In the genomic region with DNA sequence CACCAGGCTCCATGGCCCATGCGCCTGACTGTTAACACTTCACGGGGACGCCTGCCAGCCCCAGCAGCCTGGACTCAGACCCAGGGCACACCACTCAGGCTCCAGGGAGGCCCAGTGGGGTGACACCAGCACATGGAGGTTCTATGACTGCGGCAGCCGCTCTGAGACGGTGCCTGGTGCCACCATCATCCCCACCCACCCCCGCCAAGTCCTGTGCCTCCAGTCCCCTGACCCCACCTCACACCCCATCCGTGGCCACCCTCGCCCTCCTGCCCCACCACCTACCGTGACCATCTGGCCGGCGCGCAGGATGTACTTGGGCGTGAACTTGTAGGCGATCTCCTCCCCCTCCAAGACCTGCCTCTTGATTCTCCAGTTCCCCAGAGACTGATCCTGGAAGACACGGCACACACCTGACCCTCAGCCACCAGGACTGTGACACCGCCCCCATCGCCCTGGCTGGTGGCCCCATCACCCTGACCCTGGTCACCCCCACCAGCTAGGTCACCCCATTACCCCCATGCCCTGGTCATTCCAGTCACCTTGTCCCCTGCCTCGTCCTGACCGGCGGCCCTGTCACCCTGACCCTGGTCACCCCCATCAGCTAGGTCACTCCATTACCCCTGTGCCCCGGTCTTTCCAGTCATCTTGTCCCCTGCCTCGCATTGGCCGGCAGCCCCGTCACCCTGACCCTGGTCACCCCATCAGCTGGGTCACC, we compare ENCODE assay signal across 19 cellular contexts. TPM values are rescaled to one million over a fixed set of nuclear protein-coding genes. Genes with fewer than 3 reads are reported as not detected.
A peak's percentile ranks its signal among the peaks of the same experiment; 100 is the strongest.
DNase-seq lines count a peak whose midpoint lies in the region; ATAC-seq and TF ChIP-seq lines count a peak whose summit lies in the region.
"Had no signal": no experiment of that assay in that cellular context is flagged by ENCODE, and none has a peak within 500 bp of the region (broad histone marks: within the 10 kb centered on the region; RNA-seq: fewer than 3 reads in every experiment).

No MANE protein-coding gene starts in this region.

- H3K4me2 ChIP-seq in hepatocyte = no peak overlapping the region
- H3K4me2 ChIP-seq: GM23338 had no signal

- H3K4me1 ChIP-seq in right cardiac atrium (ENCODE audit: control insufficient read depth, insufficient read depth, low read length) = no peaks in the 10 kb centered on the region
- 0 out of 2 replicates have a peak, but pooled peaks cover 6% of the 10 kb centered on the region for H3K4me1 ChIP-seq in HEK293 (ENCODE audit: control insufficient read depth, insufficient read depth, low read length)
- peaks cover 5% of the 10 kb centered on the region for H3K4me1 ChIP-seq in hepatocyte (ENCODE audit: insufficient read depth)

- no peaks in the 10 kb centered on the region for H3K27me3 Mint-ChIP-seq in dendritic cell treated with granulocyte-macrophage colony-stimulating factor and Interleukin-4, amounts not matched to agents 40 ng/mL and 50 ng/mL, for 4 days
- H3K27me3 Mint-ChIP-seq: CD4-positive, alpha-beta memory T cell; IgD-negative memory B cell had no signal

- H2AFZ ChIP-seq in hepatocyte = no peak overlapping the region
- H2AFZ ChIP-seq: GM23338 had no signal

- no peak for ATAC-seq in right cardiac atrium
- ATAC-seq in Right ventricle myocardium superior (ENCODE audit: poor library complexity) = no peak
- ATAC-seq in HG02938 (IDR thresholded peaks at IDR 0.05; ENCODE audit: unreplicated experiment) = no peak
- ATAC-seq: GM23338, HepG2 had no signal

- peaks cover 79% of the 10 kb centered on the region for H3K36me3 Mint-ChIP-seq in dendritic cell treated with granulocyte-macrophage colony-stimulating factor and Interleukin-4, amounts not matched to agents 40 ng/mL and 50 ng/mL, for 4 days (ENCODE audit: low read depth)

- H3K27ac ChIP-seq in right cardiac atrium (ENCODE audit: low read length) (no peak overlapping the region), HEK293 (ENCODE audit: extremely low read depth, low read depth, low read length) (no peak overlapping the region), hepatocyte (no peak overlapping the region)

- H3K9me3 Mint-ChIP-seq in dendritic cell treated with granulocyte-macrophage colony-stimulating factor and Interleukin-4, amounts not matched to agents 40 ng/mL and 50 ng/mL, for 4 days = no peaks in the 10 kb centered on the region
- H3K9me3 Mint-ChIP-seq: CD14-positive monocyte; CD4-positive, alpha-beta memory T cell; HFFc6; IgD-negative memory B cell had no signal

- POLR2A ChIA-PET in HEK293 (lab: Yijun Ruan, JAX) = no interaction called here

- DNase-seq in right cardiac atrium (peak in 2 of 3 donors; percentile 48 to 60), Right ventricle myocardium superior (no peak), hepatocyte (ENCODE audit: low spot score) (no peak), DMS53 treated with DMSO at 0.1 percent for 48 hours (lab: John Stamatoyannopoulos, UW; ENCODE audit: unreplicated experiment) (no peak)
- DNase-seq: ACHN; BE2C; CD4-positive, alpha-beta memory T cell; DMS153; DMS79 treated with DMSO at 0.1 percent for 48 hours; GF-D8; HCEC 1CT; HFFc6 had no signal

- H3K4me3 Mint-ChIP-seq in dendritic cell treated with granulocyte-macrophage colony-stimulating factor and Interleukin-4, amounts not matched to agents 40 ng/mL and 50 ng/mL, for 4 days = no peak overlapping the region
- H3K4me3 Mint-ChIP-seq: CD14-positive monocyte; CD4-positive, alpha-beta memory T cell; GM23338; HFFc6; IgD-negative memory B cell had no signal

- H3K27ac Mint-ChIP-seq in dendritic cell treated with granulocyte-macrophage colony-stimulating factor and Interleukin-4, amounts not matched to agents 40 ng/mL and 50 ng/mL, for 4 days = peak overlapping the region; percentile 49
- H3K27ac Mint-ChIP-seq: GM23338, HFFc6 had no signal

- H3K4me3 ChIP-seq in right cardiac atrium (ENCODE audit: low read length) (no peak overlapping the region), HEK293 (ENCODE audit: low read depth, low read length) (no peak overlapping the region), hepatocyte (no peak overlapping the region)
- H3K4me3 ChIP-seq: GM23338 had no signal

- TF ChIP-seq CTCF in HEK293 (tag by site-specific recombination; IDR thresholded peaks at IDR 0.05) (no peak), hepatocyte (IDR thresholded peaks at IDR 0.05; ENCODE audit: poor library complexity) (no peak)

- intact Hi-C loops in right cardiac atrium (cut with DNase I) = no loop called here
- intact Hi-C loops in Right ventricle myocardium superior (cut with DNase I) = no loop called here
- intact Hi-C loops in dendritic cell treated with granulocyte-macrophage colony-stimulating factor and Interleukin-4, amounts not matched to agents 40 ng/mL and 50 ng/mL, for 4 days (cut with micrococcal nuclease) = no loop called here

- CTCF ChIA-PET in HEK293 (lab: Yijun Ruan, JAX) = no interaction called here

- no peaks in the 10 kb centered on the region for H3K9me3 ChIP-seq in right cardiac atrium (ENCODE audit: control insufficient read depth, low read length)
- no peaks in the 10 kb centered on the region for H3K9me3 ChIP-seq in HEK293 (ENCODE audit: control insufficient read depth, insufficient read depth, low read depth, low read length)
- H3K9me3 ChIP-seq in hepatocyte (ENCODE audit: low read depth) = no peaks in the 10 kb centered on the region
- H3K9me3 ChIP-seq: BE2C had no signal

- no peaks in the 10 kb centered on the region for H3K79me2 ChIP-seq in hepatocyte

- H3K4me1 Mint-ChIP-seq in dendritic cell treated with granulocyte-macrophage colony-stimulating factor and Interleukin-4, amounts not matched to agents 40 ng/mL and 50 ng/mL, for 4 days (ENCODE audit: low read depth) = peaks cover 7% of the 10 kb centered on the region

- no peaks in the 10 kb centered on the region for H4K20me1 ChIP-seq in hepatocyte (ENCODE audit: insufficient read depth, poor library complexity, severe bottlenecking)

- 95% methylated on average over 25 of the region's 25 CpGs for WGBS in right cardiac atrium
- WGBS in hepatocyte (ENCODE audit: low lambda C conversion rate, missing lambda C conversion rate) = 97% methylated on average over 20 of the region's 25 CpGs

- peaks cover 6 to 68% of the 10 kb centered on the region in 2 experiments; a peak in 2 of 3 replicates for H3K36me3 ChIP-seq in HEK293 (ENCODE audit: control insufficient read depth in 2 of 2, insufficient read depth in 1 of 2, low read length in 2 of 2)
- H3K36me3 ChIP-seq in hepatocyte (replicated peaks; ENCODE audit: insufficient read depth, low read depth) = no peaks in the 10 kb centered on the region

- no peaks in the 10 kb centered on the region for H3K27me3 ChIP-seq in right cardiac atrium (ENCODE audit: control insufficient read depth, insufficient read depth)
- H3K27me3 ChIP-seq in hepatocyte = no peaks in the 10 kb centered on the region
- H3K27me3 ChIP-seq: BE2C had no signal

- H3K9me2 ChIP-seq in hepatocyte (replicated peaks; ENCODE audit: insufficient read depth) = no peaks in the 10 kb centered on the region

TF ChIP-seq in HEK293, 187 proteins besides CTCF, POLR2A, EP300 and RAD21 (continues in another document):
- TF ChIP-seq ZNF830 (tag by site-specific recombination; IDR thresholded peaks at IDR 0.05; ENCODE audit: low read depth) (no peak), ZNF138 (tag by site-specific recombination; IDR thresholded peaks at IDR 0.05; ENCODE audit: borderline replicate concordance) (no peak), ZNF366 (tag by site-specific recombination; conservative IDR thresholded peaks at IDR 0.05) (no peak), ZNF501 (tag by site-specific recombination; IDR thresholded peaks at IDR 0.05) (no peak), GLI2 (tag by site-specific recombination; IDR thresholded peaks at IDR 0.05; ENCODE audit: borderline replicate concordance, low read depth) (no peak), BCL11A (tag by site-specific recombination; IDR thresholded peaks at IDR 0.05; ENCODE audit: low read depth) (peak; percentile 94), EGR2 (tag by site-specific recombination; IDR thresholded peaks at IDR 0.05; ENCODE audit: low read depth) (no peak), ZNF155 (tag by site-specific recombination; IDR thresholded peaks at IDR 0.05) (no peak), ZFP69B (tag by site-specific recombination; IDR thresholded peaks at IDR 0.05) (no peak), ZBTB8A (tag by site-specific recombination; IDR thresholded peaks at IDR 0.05) (no peak), SP7 (tag by site-specific recombination; IDR thresholded peaks at IDR 0.05) (no peak), ZNF16 (tag by site-specific recombination; IDR thresholded peaks at IDR 0.05; ENCODE audit: low read depth) (no peak), SP2 (tag by site-specific recombination; IDR thresholded peaks at IDR 0.05) (peak; percentile 24), ZNF629 (tag by site-specific recombination; IDR thresholded peaks at IDR 0.05) (no peak), BCL11B (tag by site-specific recombination; IDR thresholded peaks at IDR 0.05; ENCODE audit: low read depth) (peak; percentile 96)
- TF ChIP-seq, protein P1, sequence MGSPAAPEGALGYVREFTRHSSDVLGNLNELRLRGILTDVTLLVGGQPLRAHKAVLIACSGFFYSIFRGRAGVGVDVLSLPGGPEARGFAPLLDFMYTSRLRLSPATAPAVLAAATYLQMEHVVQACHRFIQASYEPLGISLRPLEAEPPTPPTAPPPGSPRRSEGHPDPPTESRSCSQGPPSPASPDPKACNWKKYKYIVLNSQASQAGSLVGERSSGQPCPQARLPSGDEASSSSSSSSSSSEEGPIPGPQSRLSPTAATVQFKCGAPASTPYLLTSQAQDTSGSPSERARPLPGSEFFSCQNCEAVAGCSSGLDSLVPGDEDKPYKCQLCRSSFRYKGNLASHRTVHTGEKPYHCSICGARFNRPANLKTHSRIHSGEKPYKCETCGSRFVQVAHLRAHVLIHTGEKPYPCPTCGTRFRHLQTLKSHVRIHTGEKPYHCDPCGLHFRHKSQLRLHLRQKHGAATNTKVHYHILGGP (tag by site-specific recombination; IDR thresholded peaks at IDR 0.05) = no peak

RNA-seq across cellular contexts. Expression of a gene that starts 4.9 kb away (rescaled TPM):
- total RNA-seq in right cardiac atrium (10 to 100 TPM; 73.9 to 91.2 (median 81.2) TPM), Right ventricle myocardium superior (96.6 TPM), hepatocyte (38.3 and 47.4 TPM in 2 replicates)
- polyA plus RNA-seq in right cardiac atrium (69.6 TPM), hepatocyte (188 and 213 TPM in 2 replicates)

RNA-seq across cellular contexts. Expression of a gene that starts 24.5 kb away (rescaled TPM):
- 10 to 100 TPM in 3 of 4 donors, 1 to 10 TPM in 1; 9.6 to 21.6 (median 14.9) TPM for total RNA-seq in right cardiac atrium
- polyA plus RNA-seq in right cardiac atrium = 12.1 TPM
- total RNA-seq in Right ventricle myocardium superior = 13.9 TPM
- 44.7 and 48.4 TPM in 2 replicates for total RNA-seq in hepatocyte
- 28.9 and 42.0 TPM in 2 replicates for polyA plus RNA-seq in hepatocyte

RNA-seq across cellular contexts. Expression of a gene that starts 43.6 kb away (rescaled TPM):
- total RNA-seq in right cardiac atrium (100 to 1,000 TPM in 2 of 4 donors, 10 to 100 TPM in 2; 52.4 to 205 (median 78.9) TPM), Right ventricle myocardium superior (42.1 TPM), hepatocyte (126 and 129 TPM in 2 replicates)
- polyA plus RNA-seq in right cardiac atrium (195 TPM), hepatocyte (229 and 299 TPM in 2 replicates)

Comparison
In these comparisons a context has a peak if more than half of its experiments do, and no peak if none do; other contexts are left out.
1. DNase-seq: peak in right cardiac atrium (2 of 3); none in Right ventricle myocardium superior (single experiment), hepatocyte (single experiment) and DMS53 treated with DMSO at 0.1 percent for 48 hours (single experiment).